Comparison of ENCODE assay signal across 11 cellular contexts in genomic region chr15:52217186-52217585, GRCh38. TPM values are rescaled to one million over a fixed set of nuclear protein-coding genes. Genes with fewer than 3 reads are reported as not detected.
DNase-seq lines count a peak whose midpoint lies in the region; ATAC-seq, FAIRE-seq and TF ChIP-seq lines count a peak whose summit lies in the region.
"Had no signal": no experiment of that assay in that cellular context is flagged by ENCODE, and none has a peak within 500 bp of the region (broad histone marks: within the 10 kb centered on the region; RNA-seq: fewer than 3 reads in every experiment).

No MANE protein-coding gene starts in this region.

- DNase-seq in activated naive CD4-positive, alpha-beta T cell treated with Interleukin-2 at 50 U/mL for 16 hours = peak; percentile 21
- no peak for DNase-seq in activated naive CD4-positive, alpha-beta T cell (lab: John Stamatoyannopoulos, UW)
- DNase-seq in RPMI8226 = peak; percentile 51
- no peak for DNase-seq in endothelial cell of umbilical vein (ENCODE audit: low read depth, low spot score)
- peak; percentile 64 for DNase-seq in upper lobe of right lung
- no peak for DNase-seq in glomerular visceral epithelial cell (ENCODE audit: extremely low spot score)
- DNase-seq: CD4-positive, alpha-beta memory T cell had no signal

- CTCF ChIA-PET in endothelial cell of umbilical vein (lab: Charles Lee) = interaction anchor here (1.1 to 1.7 kb wide), 6 partner anchors 9 to 519 kb away, joined by 3 to 5 read pairs (median 4); no protein-coding TSS in a partner anchor

- peak; percentile 18 for FAIRE-seq in endothelial cell of umbilical vein (lab: Jason Lieb, UNC)

- no peak overlapping the region for H3K27ac ChIP-seq in endothelial cell of umbilical vein (ENCODE audit: insufficient read depth, low read depth, low read length)
- no peak overlapping the region for H3K27ac ChIP-seq in upper lobe of right lung
- H3K27ac ChIP-seq: neutrophil, SK-N-MC had no signal

- H3K9ac ChIP-seq in endothelial cell of umbilical vein (replicated peaks; ENCODE audit: extremely low read depth, insufficient read depth, low read length) = no peak overlapping the region

- H3K36me3 ChIP-seq in endothelial cell of umbilical vein (ENCODE audit: control insufficient read depth in 2 of 2, extremely low read depth in 1 of 2, insufficient read depth in 2 of 2, low read length in 2 of 2) (peaks cover 0 to 9% of the 10 kb centered on the region in 2 experiments), upper lobe of right lung (peaks cover 35% of the 10 kb centered on the region)
- H3K36me3 ChIP-seq: neutrophil had no signal

- H3K4me2 ChIP-seq in endothelial cell of umbilical vein (ENCODE audit: insufficient read depth, low read length) = no peak overlapping the region

- no peaks in the 10 kb centered on the region for H3K4me1 ChIP-seq in endothelial cell of umbilical vein (ENCODE audit: control insufficient read depth, extremely low read depth, insufficient read depth, low read length)
- H3K4me1 ChIP-seq in upper lobe of right lung = no peaks in the 10 kb centered on the region

- H3K4me3 ChIP-seq in endothelial cell of umbilical vein (replicated peaks in 1 of 3; ENCODE audit: insufficient read depth in 1 of 3, low read depth in 1 of 3, low read length in 3 of 3) (no peak overlapping the region), upper lobe of right lung (no peak overlapping the region)
- H3K4me3 ChIP-seq: SK-N-MC had no signal

- POLR2A ChIA-PET in endothelial cell of umbilical vein (lab: Charles Lee) = no interaction called here

- ATAC-seq in upper lobe of right lung (peak; percentile 67), HG02763 (IDR thresholded peaks at IDR 0.05; ENCODE audit: unreplicated experiment) (no peak), GM21529 (IDR thresholded peaks at IDR 0.05; ENCODE audit: unreplicated experiment) (no peak)

- H3K79me2 ChIP-seq in endothelial cell of umbilical vein (ENCODE audit: control insufficient read depth, insufficient read depth, low read length) = no peaks in the 10 kb centered on the region

- H4K20me1 ChIP-seq in endothelial cell of umbilical vein (replicated peaks; ENCODE audit: control insufficient read depth, extremely low read depth, insufficient read depth, low read length) = no peaks in the 10 kb centered on the region

- no peaks in the 10 kb centered on the region for H3K9me3 ChIP-seq in endothelial cell of umbilical vein (replicated peaks; ENCODE audit: control insufficient read depth, insufficient read depth, low read length)
- H3K9me3 ChIP-seq in upper lobe of right lung = no peaks in the 10 kb centered on the region
- H3K9me3 ChIP-seq: neutrophil had no signal

- intact Hi-C loops in endothelial cell of umbilical vein (cut with micrococcal nuclease) (no loop called here), upper lobe of right lung (cut with DNase I) (no loop called here)

- BruUV-seq in endothelial cell of umbilical vein (replicated peaks; lab: Mats Ljungman, UMichigan) = no TSS peak

- no peak for TF ChIP-seq POLR2A in endothelial cell of umbilical vein (IDR thresholded peaks at IDR 0.05; ENCODE audit: low read depth, low read length)

- peak in 1 of 2 donors; percentile 3 for TF ChIP-seq CTCF in endothelial cell of umbilical vein (IDR thresholded peaks at IDR 0.05; ENCODE audit: extremely low read depth in 1 of 2, insufficient read depth in 1 of 2, low read depth in 1 of 2, low read length in 2 of 2)
- TF ChIP-seq CTCF in upper lobe of right lung (IDR thresholded peaks at IDR 0.05) = no peak

- H3K27me3 ChIP-seq in endothelial cell of umbilical vein (ENCODE audit: control insufficient read depth in 2 of 2, insufficient read depth in 2 of 2, low read length in 2 of 2) = no peaks in the 10 kb centered on the region
- no peaks in the 10 kb centered on the region for H3K27me3 ChIP-seq in upper lobe of right lung
- H3K27me3 ChIP-seq: neutrophil had no signal

- H2AFZ ChIP-seq in endothelial cell of umbilical vein (ENCODE audit: low read depth, low read length) = no peak overlapping the region

- dilution Hi-C loops in endothelial cell of umbilical vein (cut with MboI; ENCODE audit: extremely low pct_ligation_motif_present, low sequenced_read_pairs) = no loop called here

- no peaks in the 10 kb centered on the region for H3K9me1 ChIP-seq in endothelial cell of umbilical vein (replicated peaks; ENCODE audit: control insufficient read depth, extremely low read depth, insufficient read depth, low read length)

TF ChIP-seq in endothelial cell of umbilical vein, 7 proteins besides CTCF, POLR2A, EP300 and RAD21:
- TF ChIP-seq JUN (IDR thresholded peaks at IDR 0.05; ENCODE audit: borderline replicate concordance, insufficient read depth, insufficient read length, low read depth) (no peak), MAX (IDR thresholded peaks at IDR 0.05; ENCODE audit: insufficient read depth, insufficient read length) (no peak), EZH2 (IDR thresholded peaks at IDR 0.05; ENCODE audit: borderline replicate concordance, low read depth, low read length, severe bottlenecking) (no peak), GATA2 (IDR thresholded peaks at IDR 0.05; ENCODE audit: insufficient read depth, insufficient read length, low read depth, low read length) (no peak), MYC (IDR thresholded peaks at IDR 0.05; ENCODE audit: low read depth, low read length) (no peak), POLR2AphosphoS5 (IDR thresholded peaks at IDR 0.05; ENCODE audit: insufficient read depth, low read depth, low read length) (no peak), FOS (IDR thresholded peaks at IDR 0.05; ENCODE audit: borderline replicate concordance, insufficient read depth, low read length) (no peak)
TF ChIP-seq in endothelial cell of umbilical vein: peak in this region for 0.

RNA-seq across cellular contexts. Expression of gene GNB5, which starts 26.0 kb away (rescaled TPM):
- total RNA-seq in endothelial cell of umbilical vein (16.8 and 19.1 TPM in 2 replicates), upper lobe of right lung (16.7 TPM)
- polyA plus RNA-seq in endothelial cell of umbilical vein = 11.7 and 15.6 TPM in 2 replicates
- 20.3 and 20.5 TPM in 2 replicates for polyA plus RNA-seq in endothelial cell of umbilical vein (2011; cell fraction: cytosol; rRNA removed)
- 18.1 and 21.5 TPM in 2 replicates for polyA plus RNA-seq in endothelial cell of umbilical vein (2011; cell fraction: nucleus; rRNA removed)
- 20.3 and 21.7 TPM in 2 replicates for polyA plus RNA-seq in endothelial cell of umbilical vein (2012)
- polyA minus RNA-seq in endothelial cell of umbilical vein = 25.7 and 31.6 TPM in 2 replicates
- polyA minus RNA-seq in endothelial cell of umbilical vein (2011; cell fraction: cytosol; rRNA and poly(A)+ RNA removed) = 32.1 TPM
- polyA minus RNA-seq in endothelial cell of umbilical vein (2011; cell fraction: nucleus; rRNA and poly(A)+ RNA removed) = 21.9 and 23.3 TPM in 2 replicates

Comparison
In these comparisons a context has a peak if more than half of its experiments do, and no peak if none do; other contexts are left out.
1. DNase-seq: peak in activated naive CD4-positive, alpha-beta T cell treated with Interleukin-2 at 50 U/mL for 16 hours (single experiment), RPMI8226 (single experiment) and upper lobe of right lung (single experiment); none in activated naive CD4-positive, alpha-beta T cell (0 of 4), endothelial cell of umbilical vein (single experiment) and glomerular visceral epithelial cell (single experiment).